In the genomic region with DNA sequence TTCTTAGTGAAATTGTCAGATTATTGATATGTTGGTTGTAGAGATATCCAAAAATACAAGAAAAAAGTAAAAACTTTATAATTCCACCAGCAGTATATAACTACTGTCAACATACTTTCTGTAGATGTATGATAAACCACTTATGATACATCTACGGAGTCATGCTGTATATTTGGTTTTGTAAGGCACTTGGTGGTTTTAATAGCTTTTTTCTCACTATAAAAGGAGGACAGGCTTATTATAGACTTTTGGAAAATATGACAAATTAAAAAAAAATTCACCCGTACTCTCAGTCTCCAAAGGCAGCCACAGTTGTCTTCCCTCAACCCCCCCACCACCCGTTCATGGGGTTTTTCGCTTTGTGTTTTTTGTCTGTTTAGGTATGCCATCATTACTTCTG, we compare ENCODE assay signal across 10 cellular contexts. TPM values are rescaled to one million over a fixed set of nuclear protein-coding genes. Genes with fewer than 3 reads are reported as not detected.
DNase-seq lines count a peak whose midpoint lies in the region; ATAC-seq and TF ChIP-seq lines count a peak whose summit lies in the region.
"Had no signal": no experiment of that assay in that cellular context is flagged by ENCODE, and none has a peak within 500 bp of the region (broad histone marks: within the 10 kb centered on the region; RNA-seq: fewer than 3 reads in every experiment).

No MANE protein-coding gene starts in this region.

- peaks cover 90% of the 10 kb centered on the region for H3K4me1 ChIP-seq in lower lobe of right lung
- peaks cover 73% of the 10 kb centered on the region for H3K4me1 ChIP-seq in testis
- peaks cover 55 to 66% of the 10 kb centered on the region in 2 donors for H3K4me1 ChIP-seq in neuronal stem cell (ENCODE audit: control insufficient read depth in 2 of 2, insufficient read depth in 1 of 2, low read depth in 1 of 2, low read length in 2 of 2)

- CTCF ChIA-PET in activated CD8-positive, alpha-beta memory T cell treated with anti-CD3 and anti-CD28 coated beads, Interleukin-2, amount 10 ng/mL, durations not matched to agents 7 days and 5 days (lab: Charles Lee) = interaction anchor here (1.4 kb wide), 1 partner anchor 14 kb away, joined by 5 read pairs; no protein-coding TSS in a partner anchor

- H4K91ac ChIP-seq in neuronal stem cell (ENCODE audit: low read depth, low read length, poor library complexity) = no peak overlapping the region

- H2BK15ac ChIP-seq in neuronal stem cell (ENCODE audit: low read length) = no peak overlapping the region

- no peaks in the 10 kb centered on the region for H3K9me3 Mint-ChIP-seq in activated CD8-positive, alpha-beta memory T cell treated with anti-CD3 and anti-CD28 coated beads, Interleukin-2, amount 10 ng/mL, durations not matched to agents 7 days and 5 days (ENCODE audit: low read depth)
- H3K9me3 Mint-ChIP-seq in activated naive CD8-positive, alpha-beta T cell (ENCODE audit: low read depth) = no peaks in the 10 kb centered on the region

- intact Hi-C loops in lower lobe of right lung (cut with DNase I) (no loop called here), testis (cut with DNase I; ENCODE audit: low total_unique reads) (no loop called here)

- no peaks in the 10 kb centered on the region for H3K36me3 ChIP-seq in lower lobe of right lung
- no peaks in the 10 kb centered on the region for H3K36me3 ChIP-seq in testis (ENCODE audit: low read depth, missing control alignments)
- H3K36me3 ChIP-seq in neuronal stem cell (replicated peaks in 1 of 2; ENCODE audit: control insufficient read depth in 2 of 2, insufficient read depth in 2 of 2, low read length in 2 of 2) = no peaks in the 10 kb centered on the region

- no peak overlapping the region for H3K4ac ChIP-seq in neuronal stem cell (ENCODE audit: low read length)

- H3K27me3 ChIP-seq in lower lobe of right lung (ENCODE audit: low read depth) = no peaks in the 10 kb centered on the region
- no peaks in the 10 kb centered on the region for H3K27me3 ChIP-seq in testis
- H3K27me3 ChIP-seq in neuronal stem cell (ENCODE audit: control insufficient read depth in 3 of 3, insufficient read depth in 3 of 3, low read depth in 1 of 3, low read length in 3 of 3) = peaks cover 0 to 17% (median 0%) of the 10 kb centered on the region in 3 experiments

- no peak overlapping the region for H3K23ac ChIP-seq in neuronal stem cell (ENCODE audit: low read depth, low read length, poor library complexity)

- no peak for DNase-seq in activated CD8-positive, alpha-beta memory T cell treated with anti-CD3 and anti-CD28 coated beads, Interleukin-2, amount 10 ng/mL, durations not matched to agents 7 days and 5 days
- no peak for DNase-seq in activated CD8-positive, alpha-beta memory T cell treated with anti-CD3 and anti-CD28 coated beads for 24 hours
- no peak for DNase-seq in lower lobe of right lung
- DNase-seq in testis = no peak
- DNase-seq in neuronal stem cell (ENCODE audit: low spot score) = no peak
- DNase-seq: mesendoderm, NCI-H2029 had no signal

- peaks cover 14% of the 10 kb centered on the region for H3K79me1 ChIP-seq in neuronal stem cell (ENCODE audit: low read depth, low read length)

- TF ChIP-seq POLR2A in testis (IDR thresholded peaks at IDR 0.05) = no peak

- H4K8ac ChIP-seq in neuronal stem cell (ENCODE audit: low read depth, low read length) = no peak overlapping the region

- H3K27ac ChIP-seq in lower lobe of right lung = peak overlapping the region; percentile 98
- H3K27ac ChIP-seq in testis = peak overlapping the region; percentile 89 to 98
- no peak overlapping the region for H3K27ac ChIP-seq in neuronal stem cell (replicated peaks; ENCODE audit: low read length)

- peaks cover 45% of the 10 kb centered on the region for H3K4me1 Mint-ChIP-seq in activated CD8-positive, alpha-beta memory T cell treated with anti-CD3 and anti-CD28 coated beads, Interleukin-2, amount 10 ng/mL, durations not matched to agents 7 days and 5 days
- peaks cover 65% of the 10 kb centered on the region for H3K4me1 Mint-ChIP-seq in activated naive CD8-positive, alpha-beta T cell (ENCODE audit: low read depth)

- H3K4me2 ChIP-seq in neuronal stem cell (ENCODE audit: insufficient read depth, low read length, poor library complexity, severe bottlenecking) = no peak overlapping the region

- no peak for ATAC-seq in activated CD8-positive, alpha-beta memory T cell treated with anti-CD3 and anti-CD28 coated beads, Interleukin-2, amount 10 ng/mL, durations not matched to agents 7 days and 5 days
- no peak for ATAC-seq in lower lobe of right lung
- no peak for ATAC-seq in HG03097 (IDR thresholded peaks at IDR 0.05; ENCODE audit: low FRiP score, unreplicated experiment)
- no peak for ATAC-seq in GM19395 (IDR thresholded peaks at IDR 0.05; ENCODE audit: unreplicated experiment)

- H3K14ac ChIP-seq in neuronal stem cell (ENCODE audit: low read length) = no peak overlapping the region

- H3K9ac ChIP-seq in neuronal stem cell (ENCODE audit: low read depth, low read length, poor library complexity) = no peak overlapping the region

- no peak overlapping the region for H2BK5ac ChIP-seq in neuronal stem cell (ENCODE audit: low read length)

- no peaks in the 10 kb centered on the region for H3K9me3 ChIP-seq in lower lobe of right lung
- H3K9me3 ChIP-seq in testis = no peaks in the 10 kb centered on the region
- H3K9me3 ChIP-seq in neuronal stem cell (replicated peaks in 1 of 2; ENCODE audit: control insufficient read depth in 2 of 2, insufficient read depth in 1 of 2, low read depth in 1 of 2, low read length in 2 of 2) = no peaks in the 10 kb centered on the region

- no peak overlapping the region for H3K18ac ChIP-seq in neuronal stem cell (ENCODE audit: low read length)

- H3K4me3 Mint-ChIP-seq in activated CD8-positive, alpha-beta memory T cell treated with anti-CD3 and anti-CD28 coated beads, Interleukin-2, amount 10 ng/mL, durations not matched to agents 7 days and 5 days = peak overlapping the region; percentile 80
- peak overlapping the region; percentile 89 for H3K4me3 Mint-ChIP-seq in activated naive CD8-positive, alpha-beta T cell

- no peak for TF ChIP-seq CTCF in lower lobe of right lung (IDR thresholded peaks at IDR 0.05)
- no peak for TF ChIP-seq CTCF in testis (IDR thresholded peaks at IDR 0.05)

- H3K4me3 ChIP-seq in lower lobe of right lung (no peak overlapping the region), testis (no peak overlapping the region), neuronal stem cell (ENCODE audit: low read length in 2 of 2) (no peak overlapping the region)

- H2BK120ac ChIP-seq in neuronal stem cell (ENCODE audit: low read depth, low read length) = no peak overlapping the region

- no peak overlapping the region for H2AFZ ChIP-seq in neuronal stem cell (ENCODE audit: low read length)

- H3K27ac Mint-ChIP-seq in activated CD8-positive, alpha-beta memory T cell treated with anti-CD3 and anti-CD28 coated beads, Interleukin-2, amount 10 ng/mL, durations not matched to agents 7 days and 5 days = peak overlapping the region; percentile 41
- peak overlapping the region; percentile 90 for H3K27ac Mint-ChIP-seq in activated naive CD8-positive, alpha-beta T cell

- H2AK5ac ChIP-seq in neuronal stem cell (ENCODE audit: low read depth, low read length) = no peak overlapping the region

- H3K27me3 Mint-ChIP-seq in activated CD8-positive, alpha-beta memory T cell treated with anti-CD3 and anti-CD28 coated beads, Interleukin-2, amount 10 ng/mL, durations not matched to agents 7 days and 5 days = no peaks in the 10 kb centered on the region
- no peaks in the 10 kb centered on the region for H3K27me3 Mint-ChIP-seq in activated naive CD8-positive, alpha-beta T cell

- no peaks in the 10 kb centered on the region for H3K36me3 Mint-ChIP-seq in activated CD8-positive, alpha-beta memory T cell treated with anti-CD3 and anti-CD28 coated beads, Interleukin-2, amount 10 ng/mL, durations not matched to agents 7 days and 5 days
- H3K36me3 Mint-ChIP-seq in activated naive CD8-positive, alpha-beta T cell = no peaks in the 10 kb centered on the region

- 59 to 67% methylated on average over 4 of the region's 4 CpGs for WGBS in testis, 2 donors
- no CpG with 5 or more reads among the region's 4 CpGs for WGBS in neuronal stem cell (ENCODE audit: extremely low coverage in 2 of 2, insufficient read length in 2 of 2, insufficient replicate concordance in 1 of 2), 2 donors

- H2BK12ac ChIP-seq in neuronal stem cell (ENCODE audit: low read length) = no peak overlapping the region

RNA-seq across cellular contexts. Expression of gene RAI1, which starts 14.8 kb away (rescaled TPM):
- 10 to 100 TPM; 17.4 to 24.4 TPM for total RNA-seq in activated CD8-positive, alpha-beta memory T cell treated with anti-CD3 and anti-CD28 coated beads, Interleukin-2, amount 10 ng/mL, durations not matched to agents 7 days and 5 days
- 31.1 TPM for total RNA-seq in lower lobe of right lung
- total RNA-seq in testis = 10 to 100 TPM; 42.8 to 44.5 TPM
- 17.5 TPM for polyA plus RNA-seq in testis (ENCODE audit: insufficient read depth, low read depth, low replicate concordance)
- polyA plus RNA-seq in neuronal stem cell (2013, experiment 1 of 2) = 15.1 TPM
- 16.0 TPM for polyA plus RNA-seq in neuronal stem cell (2013, experiment 2 of 2)
